22 cellular contexts compared by ENCODE assay signal in genomic region chr3:198061119-198062067, GRCh38.
"Had no signal": no experiment of that assay in that cellular context is flagged by ENCODE, and none has a peak within 500 bp of the region (broad histone marks: within the 10 kb centered on the region; RNA-seq: fewer than 3 reads in every experiment).

No MANE protein-coding gene starts in this region.

- H3K4me1 ChIP-seq: esophagus muscularis mucosa, gastrocnemius medialis, left lung, lower lobe of right lung, stomach, transverse colon had no signal

- H3K36me3 ChIP-seq: esophagus muscularis mucosa, gastrocnemius medialis, left lung, lower lobe of right lung, sigmoid colon, stomach, thoracic aorta, transverse colon had no signal

- H3K9me3 ChIP-seq: esophagus muscularis mucosa, gastrocnemius medialis, left lung, lower lobe of right lung, sigmoid colon, stomach, thoracic aorta, transverse colon had no signal

- H3K4me1 Mint-ChIP-seq: memory B cell, mesothelial cell of epicardium, natural killer cell, neural crest cell had no signal

- H3K4me3 Mint-ChIP-seq: dendritic cell treated with granulocyte-macrophage colony-stimulating factor and Interleukin-4, amounts not matched to agents 40 ng/mL and 50 ng/mL, for 4 days; effector memory CD8-positive, alpha-beta T cell; memory B cell; mesothelial cell of epicardium; natural killer cell; neural crest cell had no signal

- H3K27ac ChIP-seq: epithelial cell of prostate, esophagus muscularis mucosa, gastrocnemius medialis, left lung, lower lobe of right lung, sigmoid colon, skin epidermis, stomach, thoracic aorta, transverse colon had no signal

- H3K4me3 ChIP-seq: esophagus muscularis mucosa, gastrocnemius medialis, left lung, lower lobe of right lung, sigmoid colon, skin epidermis, stomach, thoracic aorta, transverse colon had no signal

- H3K27me3 ChIP-seq: sigmoid colon had no signal

- H3K27ac Mint-ChIP-seq: dendritic cell treated with granulocyte-macrophage colony-stimulating factor and Interleukin-4, amounts not matched to agents 40 ng/mL and 50 ng/mL, for 4 days; effector memory CD8-positive, alpha-beta T cell; memory B cell; mesothelial cell of epicardium; natural killer cell had no signal

- ATAC-seq: effector memory CD8-positive, alpha-beta T cell; gastrocnemius medialis; left lung; lower lobe of right lung; natural killer cell had no signal

- H3K36me3 Mint-ChIP-seq: mesothelial cell of epicardium, natural killer cell had no signal

- H3K9me3 Mint-ChIP-seq: dendritic cell treated with granulocyte-macrophage colony-stimulating factor and Interleukin-4, amounts not matched to agents 40 ng/mL and 50 ng/mL, for 4 days; effector memory CD8-positive, alpha-beta T cell; mesothelial cell of epicardium; natural killer cell had no signal

- DNase-seq: effector memory CD8-positive, alpha-beta T cell; gastrocnemius medialis; islet precursor cell; left lung; lower lobe of right lung; natural killer cell; posterior cingulate gyrus; sigmoid colon; stimulated activated CD4-positive, alpha-beta T cell treated with anti-CD3 and anti-CD28 coated beads, Interleukin-2, amount 100 ng/mL, for 24 hours; stimulated activated CD4-positive, alpha-beta T cell treated with anti-CD3 and anti-CD28 coated beads, Interleukin-4, amount 100 ng/mL, for 4 hours; stimulated activated naive CD4-positive, alpha-beta T cell; stomach; substantia nigra; transverse colon had no signal
